ENCODE assay signal across 24 cellular contexts in genomic region chr4:164596318-164596878, GRCh38.
"Had no signal": no experiment of that assay in that cellular context is flagged by ENCODE, and none has a peak within 500 bp of the region (broad histone marks: within the 10 kb centered on the region; RNA-seq: fewer than 3 reads in every experiment).

No MANE protein-coding gene starts in this region.

- H3K4me3 ChIP-seq: SK-N-MC had no signal

- H3K27ac Mint-ChIP-seq: activated CD4-positive, alpha-beta memory T cell treated with anti-CD3 and anti-CD28 coated beads for 36 hours; activated CD4-positive, alpha-beta T cell treated with anti-CD3 and anti-CD28 coated beads, Interleukin-2, amount 10 ng/mL, durations not matched to agents 7 days and 5 days; activated naive CD4-positive, alpha-beta T cell treated with anti-CD3 and anti-CD28 coated beads, Interleukin-2, amount 50 U/mL, for 72 hours; activated naive CD8-positive, alpha-beta T cell treated with anti-CD3 and anti-CD28 coated beads, Interleukin-2, amount 50 U/mL, for 24 hours; brain; T-cell had no signal

- H3K9me3 Mint-ChIP-seq: activated CD4-positive, alpha-beta T cell treated with anti-CD3 and anti-CD28 coated beads, Interleukin-2, amount 10 ng/mL, durations not matched to agents 7 days and 5 days; activated naive CD8-positive, alpha-beta T cell treated with anti-CD3 and anti-CD28 coated beads, Interleukin-2, amount 50 U/mL, for 24 hours; activated T-cell treated with anti-CD3 and anti-CD28 coated beads, Interleukin-2, amount 50 U/mL, for 4 hours had no signal

- H3K4me3 Mint-ChIP-seq: activated CD4-positive, alpha-beta memory T cell treated with anti-CD3 and anti-CD28 coated beads for 36 hours; activated CD4-positive, alpha-beta T cell treated with anti-CD3 and anti-CD28 coated beads, Interleukin-2, amount 10 ng/mL, durations not matched to agents 7 days and 5 days; activated naive CD8-positive, alpha-beta T cell treated with anti-CD3 and anti-CD28 coated beads, Interleukin-2, amount 50 U/mL, for 24 hours; activated T-cell treated with anti-CD3 and anti-CD28 coated beads, Interleukin-2, amount 50 U/mL, for 4 hours; brain; T-cell had no signal

- DNase-seq: activated CD4-positive, alpha-beta memory T cell treated with anti-CD3 and anti-CD28 coated beads for 36 hours; activated CD4-positive, alpha-beta T cell treated with anti-CD3 and anti-CD28 coated beads, Interleukin-2, amount 10 ng/mL, durations not matched to agents 7 days and 5 days; activated CD4-positive, CD25-positive, alpha-beta regulatory T cell; activated CD8-positive, alpha-beta memory T cell treated with anti-CD3 and anti-CD28 coated beads for 24 hours; activated effector memory CD4-positive, alpha-beta T cell treated with anti-CD3 and anti-CD28 coated beads, Interleukin-2, amount 50 U/mL, for 16 hours; activated naive CD4-positive, alpha-beta T cell treated with Interleukin-2 at 50 U/mL for 16 hours; activated naive CD8-positive, alpha-beta T cell treated with anti-CD3 and anti-CD28 coated beads, Interleukin-2, amount 50 U/mL, for 24 hours; activated T-cell treated with anti-CD3 and anti-CD28 coated beads, Interleukin-2, amount 50 U/mL, for 4 hours; amniotic stem cell; cerebellar nuclear complex; KBM-7; MV-4-11; NCI-H1105; NCI-H1436; NCI-H1694 treated with DMSO at 0.1 percent for 48 hours; NCI-H510A treated with DMSO at 0.1 percent for 48 hours; NCI-H69; PC-3; T-cell; T-helper 2 cell; T1000 had no signal

- H3K36me3 Mint-ChIP-seq: activated CD4-positive, alpha-beta memory T cell treated with anti-CD3 and anti-CD28 coated beads for 36 hours; activated naive CD4-positive, alpha-beta T cell treated with anti-CD3 and anti-CD28 coated beads, Interleukin-2, amount 50 U/mL, for 72 hours; brain; T-cell had no signal

- H3K4me1 Mint-ChIP-seq: activated CD4-positive, alpha-beta T cell treated with anti-CD3 and anti-CD28 coated beads, Interleukin-2, amount 10 ng/mL, durations not matched to agents 7 days and 5 days; activated naive CD8-positive, alpha-beta T cell treated with anti-CD3 and anti-CD28 coated beads, Interleukin-2, amount 50 U/mL, for 24 hours; brain; T-cell had no signal

- H3K27ac ChIP-seq: SK-N-MC had no signal

- H3K27me3 Mint-ChIP-seq: activated CD4-positive, alpha-beta memory T cell treated with anti-CD3 and anti-CD28 coated beads for 36 hours; activated CD4-positive, alpha-beta T cell treated with anti-CD3 and anti-CD28 coated beads, Interleukin-2, amount 10 ng/mL, durations not matched to agents 7 days and 5 days; activated naive CD8-positive, alpha-beta T cell treated with anti-CD3 and anti-CD28 coated beads, Interleukin-2, amount 50 U/mL, for 24 hours had no signal
